In the genomic region with DNA sequence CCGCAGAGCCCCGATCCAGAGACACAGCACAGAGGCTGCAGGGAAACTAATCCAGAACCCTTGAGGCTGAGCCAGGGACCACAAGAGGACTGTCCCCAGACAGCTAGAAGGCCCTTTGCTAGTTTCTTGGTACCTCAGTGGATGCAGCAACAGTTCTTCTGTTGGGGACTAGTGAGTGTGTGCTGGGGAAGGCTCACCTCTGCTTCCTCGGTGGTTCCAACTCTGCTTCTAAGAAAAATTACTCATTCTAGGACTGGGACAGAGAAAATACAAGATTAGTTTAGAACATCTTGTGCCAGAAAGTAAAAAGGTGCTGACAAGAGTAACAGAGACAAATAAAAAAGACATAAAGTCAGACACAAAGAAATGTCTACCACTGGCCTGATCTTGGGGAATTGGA, we compare ENCODE assay signal across 27 cellular contexts. TPM values are rescaled to one million over a fixed set of nuclear protein-coding genes. Genes with fewer than 3 reads are reported as not detected.
"Had no signal": no experiment of that assay in that cellular context is flagged by ENCODE, and none has a peak within 500 bp of the region (broad histone marks: within the 10 kb centered on the region; RNA-seq: fewer than 3 reads in every experiment).

No MANE protein-coding gene starts in this region.

- H3K36me3 Mint-ChIP-seq: mesothelial cell of epicardium, naive B cell had no signal

- H3K4me3 Mint-ChIP-seq: dendritic cell treated with granulocyte-macrophage colony-stimulating factor and Interleukin-4, amounts not matched to agents 40 ng/mL and 50 ng/mL, for 4 days; effector memory CD8-positive, alpha-beta T cell; endodermal cell; mesothelial cell of epicardium; naive B cell had no signal

- H3K27ac Mint-ChIP-seq: dendritic cell treated with granulocyte-macrophage colony-stimulating factor and Interleukin-4, amounts not matched to agents 40 ng/mL and 50 ng/mL, for 4 days; effector memory CD8-positive, alpha-beta T cell; endodermal cell; mesothelial cell of epicardium had no signal

- H3K9me3 Mint-ChIP-seq: dendritic cell treated with granulocyte-macrophage colony-stimulating factor and Interleukin-4, amounts not matched to agents 40 ng/mL and 50 ng/mL, for 4 days; effector memory CD8-positive, alpha-beta T cell; mesothelial cell of epicardium had no signal

- ATAC-seq: effector memory CD8-positive, alpha-beta T cell; esophagus mucosa; gastrocnemius medialis; heart right ventricle; left cardiac atrium; left lung; left ventricle myocardium superior; lower lobe of right lung; mucosa of descending colon had no signal

- DNase-seq: colonic mucosa; cortex of kidney; effector CD8-positive, alpha-beta T cell; effector memory CD8-positive, alpha-beta T cell; endodermal cell; erythroblast; esophagus squamous epithelium; foreskin fibroblast; foreskin melanocyte; gastrocnemius medialis; glutamatergic neuron; head of caudate nucleus; heart right ventricle; hippocampal formation; left cardiac atrium; left lung; left ventricle myocardium superior; lower lobe of right lung; mesenchymal stem cell; mucosa of descending colon; naive B cell had no signal

- H3K4me1 Mint-ChIP-seq: endodermal cell, mesothelial cell of epicardium, naive B cell had no signal

- H3K27me3 Mint-ChIP-seq: effector memory CD8-positive, alpha-beta T cell; naive B cell had no signal

RNA-seq across cellular contexts. Expression of gene FGD3, which starts 50.0 kb away (rescaled TPM):
- total RNA-seq: dermis microvascular lymphatic vessel endothelial cell, glomerular endothelial cell, lung microvascular endothelial cell had no signal
